ENCODE assay signal across 8 cellular contexts in the genomic region with DNA sequence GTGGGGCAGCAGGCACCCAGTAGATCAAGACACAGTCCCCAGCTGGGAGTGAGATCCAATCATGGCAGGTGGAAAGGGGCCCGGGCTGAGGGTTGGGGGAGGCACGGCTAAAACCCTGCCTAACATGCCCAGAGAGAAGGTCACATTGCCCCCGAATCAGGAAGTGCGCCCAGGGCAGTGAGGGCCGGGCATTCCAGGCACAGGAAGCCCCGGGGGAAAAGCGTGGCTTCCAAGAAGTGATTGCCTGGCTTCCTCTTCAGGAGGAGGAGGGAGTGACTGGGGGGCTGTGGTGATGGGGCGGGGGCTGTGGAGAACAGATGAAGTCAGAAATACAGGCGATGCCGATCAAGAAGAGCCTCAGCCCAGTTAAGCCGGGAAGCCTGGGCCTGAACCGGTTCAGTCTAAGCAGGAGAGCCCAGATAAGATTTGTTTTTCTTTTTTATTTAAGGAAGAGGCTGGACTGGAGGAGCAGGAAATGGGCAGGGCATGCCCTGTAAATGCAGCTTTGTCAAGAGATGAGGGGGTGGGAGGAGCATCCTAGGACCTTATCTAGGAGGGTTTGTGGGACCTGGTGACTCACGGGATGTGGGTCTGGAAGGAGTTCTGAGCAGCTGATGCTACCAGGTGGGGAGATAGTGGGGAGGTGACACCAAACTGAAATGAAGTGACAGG.
DNase-seq lines count a peak whose midpoint lies in the region; ATAC-seq and TF ChIP-seq lines count a peak whose summit lies in the region.

No MANE protein-coding gene starts in this region.

- peaks cover 36% of the 10 kb centered on the region for H3K9me3 Mint-ChIP-seq in activated CD4-positive, alpha-beta memory T cell treated with anti-CD3 and anti-CD28 coated beads, Interleukin-2, amount 10 ng/mL, durations not matched to agents 7 days and 5 days
- peaks cover 29% of the 10 kb centered on the region for H3K9me3 Mint-ChIP-seq in endothelial cell (ENCODE audit: unreplicated experiment)
- H3K9me3 Mint-ChIP-seq in naive B cell: peaks cover 5 to 38% (median 30%) of the 10 kb centered on the region in 7 donors

- DNase-seq in GM04504 (ENCODE audit: low read depth) (peak; percentile 66), endothelial cell (ENCODE audit: low spot score) (no peak), naive B cell (peak; percentile 14), suprapubic skin (ENCODE audit: low spot score in 2 of 2) (peak; percentile 82 to 83), cerebellar nuclear complex (lab: John Stamatoyannopoulos, UW) (no peak)
- DNase-seq in Jurkat, Clone E6-1 (ENCODE audit: low read depth, low spot score): peak; percentile 95
- DNase-seq in activated CD4-positive, alpha-beta memory T cell treated with anti-CD3 and anti-CD28 coated beads, Interleukin-2, amount 10 ng/mL, durations not matched to agents 7 days and 5 days: peak; percentile 90

- no peaks in the 10 kb centered on the region for H3K27me3 ChIP-seq in suprapubic skin

- peak overlapping the region; percentile 10 for H3K4me3 ChIP-seq in Jurkat, Clone E6-1 (ENCODE audit: low read length)
- no peak overlapping the region for H3K4me3 ChIP-seq in suprapubic skin

- no peak for TF ChIP-seq EP300 in suprapubic skin (IDR thresholded peaks at IDR 0.05)

- peak overlapping the region; percentile 88 for H3K27ac ChIP-seq in suprapubic skin

- CTCF ChIA-PET in activated CD4-positive, alpha-beta memory T cell treated with anti-CD3 and anti-CD28 coated beads, Interleukin-2, amount 10 ng/mL, durations not matched to agents 7 days and 5 days (lab: Charles Lee): interaction anchor here (1.1 to 2.8 kb wide), 10 partner anchors 14 to 160 kb away, joined by 3 to 11 read pairs (median 4); a partner anchor contains a TSS

- H3K36me3 ChIP-seq in suprapubic skin: no peaks in the 10 kb centered on the region

- no peak for TF ChIP-seq CTCF in endothelial cell (IDR thresholded peaks at IDR 0.05; ENCODE audit: unreplicated experiment)
- TF ChIP-seq CTCF in suprapubic skin (IDR thresholded peaks at IDR 0.05): no peak

- H3K9me3 ChIP-seq in suprapubic skin: peaks cover 4% of the 10 kb centered on the region

- H3K27me3 Mint-ChIP-seq in activated CD4-positive, alpha-beta memory T cell treated with anti-CD3 and anti-CD28 coated beads, Interleukin-2, amount 10 ng/mL, durations not matched to agents 7 days and 5 days: no peaks in the 10 kb centered on the region
- H3K27me3 Mint-ChIP-seq in endothelial cell (ENCODE audit: unreplicated experiment): peaks cover 5% of the 10 kb centered on the region
- H3K27me3 Mint-ChIP-seq in naive B cell: no peaks in the 10 kb centered on the region

- 26% methylated on average over 13 of the region's 13 CpGs for WGBS in suprapubic skin

- TF ChIP-seq POLR2A in suprapubic skin (IDR thresholded peaks at IDR 0.05): peak in 1 of 2 donors; percentile 45

- H3K4me1 Mint-ChIP-seq in activated CD4-positive, alpha-beta memory T cell treated with anti-CD3 and anti-CD28 coated beads, Interleukin-2, amount 10 ng/mL, durations not matched to agents 7 days and 5 days: peaks cover 49% of the 10 kb centered on the region
- H3K4me1 Mint-ChIP-seq in endothelial cell (ENCODE audit: unreplicated experiment) (peaks cover 23% of the 10 kb centered on the region), naive B cell (peaks cover 17 to 22% (median 22%) of the 10 kb centered on the region in 3 donors)

- peak overlapping the region; percentile 68 for H3K4me3 Mint-ChIP-seq in activated CD4-positive, alpha-beta memory T cell treated with anti-CD3 and anti-CD28 coated beads, Interleukin-2, amount 10 ng/mL, durations not matched to agents 7 days and 5 days
- H3K4me3 Mint-ChIP-seq in endothelial cell (ENCODE audit: unreplicated experiment): peak overlapping the region; percentile 37
- peak overlapping the region; percentile 75 to 90 (median 86) for H3K4me3 Mint-ChIP-seq in naive B cell

- POLR2A ChIA-PET in activated CD4-positive, alpha-beta memory T cell treated with anti-CD3 and anti-CD28 coated beads, Interleukin-2, amount 10 ng/mL, durations not matched to agents 7 days and 5 days (lab: Charles Lee): interaction anchor here (0.6 to 2.6 kb wide), 22 partner anchors 8 to 160 kb away, joined by 3 to 19 read pairs (median 4); a partner anchor contains a TSS

- peaks cover 43% of the 10 kb centered on the region for H3K36me3 Mint-ChIP-seq in activated CD4-positive, alpha-beta memory T cell treated with anti-CD3 and anti-CD28 coated beads, Interleukin-2, amount 10 ng/mL, durations not matched to agents 7 days and 5 days (ENCODE audit: low read depth)
- H3K36me3 Mint-ChIP-seq in endothelial cell (ENCODE audit: low read depth, unreplicated experiment) (peaks cover 27% of the 10 kb centered on the region), naive B cell (peaks cover 0 to 27% of the 10 kb centered on the region in 2 donors)

- ATAC-seq in naive B cell (ENCODE audit: low read depth in 2 of 2): peak in 1 of 2 donors; percentile 40
- no peak for ATAC-seq in GM19455 (IDR thresholded peaks at IDR 0.05; ENCODE audit: unreplicated experiment)

- peaks cover 65% of the 10 kb centered on the region for H3K4me1 ChIP-seq in suprapubic skin

- peak overlapping the region; percentile 94 for H3K27ac Mint-ChIP-seq in activated CD4-positive, alpha-beta memory T cell treated with anti-CD3 and anti-CD28 coated beads, Interleukin-2, amount 10 ng/mL, durations not matched to agents 7 days and 5 days
- peak overlapping the region; percentile 48 for H3K27ac Mint-ChIP-seq in endothelial cell (ENCODE audit: unreplicated experiment)
- peak overlapping the region in 4 of 6 donors; percentile 56 to 95 (median 84) for H3K27ac Mint-ChIP-seq in naive B cell

Comparison
In these comparisons a context has a peak if more than half of its experiments do, and no peak if none do; other contexts are left out.
1. DNase-seq: peak in GM04504 (single experiment), Jurkat, Clone E6-1 (single experiment), activated CD4-positive, alpha-beta memory T cell treated with anti-CD3 and anti-CD28 coated beads, Interleukin-2, amount 10 ng/mL, durations not matched to agents 7 days and 5 days (single experiment), naive B cell (single experiment) and suprapubic skin (2 of 2); none in endothelial cell (single experiment) and cerebellar nuclear complex (0 of 2).
2. Peak in every context shown above with its lines, with median percentiles within 50 percentile points of each other: H3K27ac Mint-ChIP-seq and H3K4me3 Mint-ChIP-seq.